ENCODE assay signal across 8 cellular contexts in the genomic region with DNA sequence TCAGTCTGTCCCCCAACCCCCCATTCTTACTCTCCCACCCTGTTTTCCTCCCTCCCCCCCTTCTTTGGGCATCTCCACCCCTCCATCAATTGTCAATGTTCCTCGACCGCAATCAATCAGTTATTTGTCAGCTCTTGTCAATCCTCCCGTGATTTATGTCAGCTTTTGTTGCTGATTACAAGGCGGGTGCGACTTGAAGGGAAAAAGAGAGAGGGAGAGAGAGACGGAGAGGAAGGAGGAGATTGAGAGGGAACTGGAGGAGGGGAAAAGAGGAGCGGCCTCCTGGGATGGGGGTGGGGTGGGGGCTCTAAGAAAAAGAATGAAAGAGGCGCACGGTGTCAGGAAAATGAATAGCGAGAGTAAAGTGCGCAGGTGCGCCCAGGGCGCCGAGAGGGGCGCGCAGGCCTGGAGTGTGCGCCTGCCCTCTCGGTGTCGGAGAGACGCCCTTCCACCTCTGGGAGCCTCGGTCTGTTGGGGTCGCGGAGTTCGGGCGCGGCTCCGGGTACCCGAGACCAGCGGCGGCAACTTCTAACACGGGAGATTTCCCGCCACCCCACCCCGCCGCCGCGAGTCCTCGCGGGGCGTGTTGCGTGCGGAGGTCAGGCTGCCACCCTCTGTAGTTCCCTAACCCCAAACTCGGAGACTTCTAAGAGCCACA. TPM values are rescaled to one million over a fixed set of nuclear protein-coding genes. Genes with fewer than 3 reads are reported as not detected.
A peak's percentile ranks its signal among the peaks of the same experiment; 100 is the strongest.
DNase-seq lines count a peak whose midpoint lies in the region; ATAC-seq and TF ChIP-seq lines count a peak whose summit lies in the region.

No MANE protein-coding gene starts in this region.

- no peaks in the 10 kb centered on the region for H3K9me3 Mint-ChIP-seq in endothelial cell (ENCODE audit: unreplicated experiment)
- peaks cover 2 to 7% (median 5%) of the 10 kb centered on the region in 7 donors for H3K9me3 Mint-ChIP-seq in naive B cell

- H3K27ac Mint-ChIP-seq in endothelial cell (ENCODE audit: unreplicated experiment) (peak overlapping the region; percentile 74), naive B cell (peak overlapping the region in 1 of 6 donors; percentile 3)

- H3K4me1 Mint-ChIP-seq in endothelial cell (ENCODE audit: unreplicated experiment) (peaks cover 29% of the 10 kb centered on the region), naive B cell (peaks cover 26 to 43% (median 31%) of the 10 kb centered on the region in 3 donors)

- TF ChIP-seq CTCF in AG09309 (IDR thresholded peaks at IDR 0.05; ENCODE audit: control insufficient read depth, insufficient read depth, low read depth, low read length, missing control alignments) (no peak), endothelial cell (IDR thresholded peaks at IDR 0.05; ENCODE audit: unreplicated experiment) (no peak)

- peak overlapping the region; percentile 90 for H3K4me3 ChIP-seq in AG09309 (ENCODE audit: control insufficient read depth, low read depth, low read length)
- peak overlapping the region; percentile 69 for H3K4me3 ChIP-seq in SJCRH30

- H3K4me3 Mint-ChIP-seq in endothelial cell (ENCODE audit: unreplicated experiment) (peak overlapping the region; percentile 94), naive B cell (peak overlapping the region; percentile 78 to 94 (median 88))

- H3K9me3 ChIP-seq in SJCRH30 (replicated peaks): no peaks in the 10 kb centered on the region

- H3K27me3 Mint-ChIP-seq in endothelial cell (ENCODE audit: unreplicated experiment): peaks cover 29% of the 10 kb centered on the region
- H3K27me3 Mint-ChIP-seq in naive B cell: peaks cover 59 to 76% (median 67%) of the 10 kb centered on the region in 3 donors

- H3K36me3 ChIP-seq in SJCRH30: peaks cover 9% of the 10 kb centered on the region

- H3K36me3 Mint-ChIP-seq in endothelial cell (ENCODE audit: low read depth, unreplicated experiment) (peaks cover 5% of the 10 kb centered on the region), naive B cell (peaks cover 4 to 25% of the 10 kb centered on the region in 2 donors)

- ATAC-seq in naive B cell (ENCODE audit: low read depth in 2 of 2): peak; percentile 14 to 24
- no peak for ATAC-seq in HG02870 (IDR thresholded peaks at IDR 0.05; ENCODE audit: unreplicated experiment)
- no peak for ATAC-seq in HG02840 (IDR thresholded peaks at IDR 0.05; ENCODE audit: low FRiP score, unreplicated experiment)

- H3K27me3 ChIP-seq in SJCRH30: no peaks in the 10 kb centered on the region

- peak overlapping the region; percentile 49; the same call in 1 of the 2 replicates for H3K27ac ChIP-seq in SJCRH30

- no peak for DNase-seq in AG09309 (ENCODE audit: low read depth)
- DNase-seq in HCEC 1CT: peak; percentile 9
- peak in 1 of 2 experiments; percentile 22 for DNase-seq in SJCRH30
- peak; percentile 38 for DNase-seq in endothelial cell (ENCODE audit: low spot score)
- DNase-seq in naive B cell: no peak
- DNase-seq in activated CD4-positive, alpha-beta T cell treated with anti-CD3 and anti-CD28 coated beads, Interleukin-2, amount 50 U/mL, for 48 hours: no peak

- H3K4me1 ChIP-seq in SJCRH30: peaks cover 3% of the 10 kb centered on the region; the same call in 1 of the 2 replicates

RNA-seq across cellular contexts. Expression of gene ZNF503, which starts 1.1 kb away (rescaled TPM):
- 1.8 and 1.9 TPM in 2 replicates for total RNA-seq in SJCRH30 (2014; rRNA removed; shearing (Covaris generic))
- 8.9 TPM for total RNA-seq in endothelial cell (ENCODE audit: unreplicated experiment)
- not detected for polyA plus RNA-seq in naive B cell (ENCODE audit: low read depth in 6 of 6)

RNA-seq across cellular contexts. Expression of gene LRMDA, which starts 28.8 kb away (rescaled TPM):
- total RNA-seq in SJCRH30 (2014; rRNA removed; shearing (Covaris generic)): 0.24 TPM in 1 of 2 replicates, not detected in the other
- 19.4 TPM for total RNA-seq in endothelial cell (ENCODE audit: unreplicated experiment)
- polyA plus RNA-seq in naive B cell (ENCODE audit: low read depth in 6 of 6): 1 to 10 TPM in 1 of 6 donors, not detected in 5; 2.1 TPM

Comparison
In these comparisons a context has a peak if more than half of its experiments do, and no peak if none do; other contexts are left out.
1. DNase-seq: peak in HCEC 1CT (single experiment) and endothelial cell (single experiment); none in AG09309 (single experiment), naive B cell (single experiment) and activated CD4-positive, alpha-beta T cell treated with anti-CD3 and anti-CD28 coated beads, Interleukin-2, amount 50 U/mL, for 48 hours (0 of 2).
2. ATAC-seq: peak in naive B cell (2 of 2); none in HG02870 (single experiment) and HG02840 (single experiment).
3. RNA of gene LRMDA, which starts 28.8 kb away (total RNA-seq): 19.4 TPM in endothelial cell (single experiment); 0.24 TPM in SJCRH30; every median in the first group is over 10 times any median in the second.